ENCODE assay signal across 20 cellular contexts in genomic region chr1:22877112-22877915, GRCh38.
"Had no signal": no experiment of that assay in that cellular context is flagged by ENCODE, and none has a peak within 500 bp of the region (broad histone marks: within the 10 kb centered on the region; RNA-seq: fewer than 3 reads in every experiment).

No MANE protein-coding gene starts in this region.

- H3K27ac ChIP-seq: brain microvascular endothelial cell, colonic mucosa, heart right ventricle, testis had no signal

- H3K36me3 ChIP-seq: brain microvascular endothelial cell, colonic mucosa, heart right ventricle, ovary had no signal

- H3K9me3 ChIP-seq: colonic mucosa, heart right ventricle, ovary, testis had no signal

- H3K9me3 Mint-ChIP-seq: activated B cell treated with CpG ODN at 0.5 μM for 24 hours; activated CD8-positive, alpha-beta T cell treated with anti-CD3 and anti-CD28 coated beads for 36 hours; activated T-cell treated with anti-CD3 and anti-CD28 coated beads, Interleukin-2, amount 50 U/mL, for 24 hours; activated T-helper 2 cell treated with anti-CD3 and anti-CD28 coated beads, Interferon-gamma antibody, Interleukin-2, Interleukin-4, amounts not matched to agents 10 μg/mL and 5 μg/mL and 100 μg/mL, durations not matched to agents 14 hours and 24 hours and 36 hours; central memory CD8-positive, alpha-beta T cell; naive B cell; stimulated activated memory B cell treated with anti-CD40 and anti-IgM and Interleukin-4, amounts not matched to agents 10 μg/mL and 1 μg/mL and 100 μg/mL, for 72 hours; type B pancreatic cell had no signal

- H3K4me1 ChIP-seq: colonic mucosa, heart right ventricle had no signal

- H3K4me3 ChIP-seq: colonic mucosa, heart right ventricle, ovary, testis had no signal

- DNase-seq: activated B cell treated with CpG ODN at 0.5 μM for 24 hours; activated CD4-positive, alpha-beta T cell treated with anti-CD3 and anti-CD28 coated beads for 48 hours; activated CD8-positive, alpha-beta T cell treated with anti-CD3 and anti-CD28 coated beads for 36 hours; activated naive CD4-positive, alpha-beta T cell treated with Interleukin-2 at 50 U/mL for 16 hours; activated T-cell treated with anti-CD3 and anti-CD28 coated beads, Interleukin-2, amount 50 U/mL, for 24 hours; colonic mucosa; heart right ventricle; left ventricle myocardium superior; naive B cell; stimulated activated CD4-positive, alpha-beta T cell treated with anti-CD3 and anti-CD28 coated beads, Interleukin-4, amount 100 ng/mL, for 4 hours; SW 1271; T-helper 2 cell; testis had no signal

- H3K27me3 Mint-ChIP-seq: activated CD8-positive, alpha-beta T cell treated with anti-CD3 and anti-CD28 coated beads for 36 hours; activated T-cell treated with anti-CD3 and anti-CD28 coated beads, Interleukin-2, amount 50 U/mL, for 24 hours; central memory CD8-positive, alpha-beta T cell; type B pancreatic cell had no signal

- ATAC-seq: activated CD8-positive, alpha-beta T cell treated with anti-CD3 and anti-CD28 coated beads for 36 hours; left ventricle myocardium superior; stimulated activated memory B cell treated with anti-CD40 and anti-IgM and Interleukin-4, amounts not matched to agents 10 μg/mL and 1 μg/mL and 100 μg/mL, for 72 hours had no signal

- FAIRE-seq: endometrium had no signal

- H3K27me3 ChIP-seq: brain microvascular endothelial cell, colonic mucosa, ovary, testis had no signal

- H3K4me3 Mint-ChIP-seq: activated B cell treated with CpG ODN at 0.5 μM for 24 hours; activated CD8-positive, alpha-beta T cell treated with anti-CD3 and anti-CD28 coated beads for 36 hours; activated T-cell treated with anti-CD3 and anti-CD28 coated beads, Interleukin-2, amount 50 U/mL, for 24 hours; central memory CD8-positive, alpha-beta T cell; naive B cell; stimulated activated memory B cell treated with anti-CD40 and anti-IgM and Interleukin-4, amounts not matched to agents 10 μg/mL and 1 μg/mL and 100 μg/mL, for 72 hours; type B pancreatic cell had no signal

- H3K4me1 Mint-ChIP-seq: activated B cell treated with CpG ODN at 0.5 μM for 24 hours; central memory CD8-positive, alpha-beta T cell; naive B cell; stimulated activated memory B cell treated with anti-CD40 and anti-IgM and Interleukin-4, amounts not matched to agents 10 μg/mL and 1 μg/mL and 100 μg/mL, for 72 hours had no signal

- H3K36me3 Mint-ChIP-seq: naive B cell; stimulated activated memory B cell treated with anti-CD40 and anti-IgM and Interleukin-4, amounts not matched to agents 10 μg/mL and 1 μg/mL and 100 μg/mL, for 72 hours; type B pancreatic cell had no signal

- H3K27ac Mint-ChIP-seq: activated B cell treated with CpG ODN at 0.5 μM for 24 hours; activated CD8-positive, alpha-beta T cell treated with anti-CD3 and anti-CD28 coated beads for 36 hours; activated T-cell treated with anti-CD3 and anti-CD28 coated beads, Interleukin-2, amount 50 U/mL, for 24 hours; activated T-helper 2 cell treated with anti-CD3 and anti-CD28 coated beads, Interferon-gamma antibody, Interleukin-2, Interleukin-4, amounts not matched to agents 10 μg/mL and 5 μg/mL and 100 μg/mL, durations not matched to agents 14 hours and 24 hours and 36 hours; naive B cell; stimulated activated memory B cell treated with anti-CD40 and anti-IgM and Interleukin-4, amounts not matched to agents 10 μg/mL and 1 μg/mL and 100 μg/mL, for 72 hours; type B pancreatic cell had no signal
